ENCODE assay signal across 11 cellular contexts in the genomic region with DNA sequence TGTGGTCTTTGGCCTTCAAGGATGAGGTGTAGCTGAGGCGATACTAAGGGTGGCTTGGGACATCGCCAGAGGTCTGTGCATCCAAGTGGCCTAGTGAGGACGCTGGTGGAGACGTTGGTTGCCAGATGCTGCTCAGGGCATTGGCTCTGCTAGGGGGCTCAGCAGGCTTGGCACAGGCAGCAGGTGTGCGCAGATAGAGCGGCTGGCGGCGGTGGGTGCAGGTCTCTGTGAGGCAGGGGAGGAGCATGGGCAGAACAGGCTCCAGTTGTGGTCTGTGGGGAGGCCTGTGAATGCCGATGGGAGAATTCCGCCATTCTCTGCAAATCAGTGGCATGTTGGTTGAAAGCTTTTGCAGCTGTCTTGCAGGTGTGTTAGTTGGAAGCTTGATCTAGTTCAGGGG. TPM values are rescaled to one million over a fixed set of nuclear protein-coding genes. Genes with fewer than 3 reads are reported as not detected.
DNase-seq lines count a peak whose midpoint lies in the region; ATAC-seq and TF ChIP-seq lines count a peak whose summit lies in the region.
"Had no signal": no experiment of that assay in that cellular context is flagged by ENCODE, and none has a peak within 500 bp of the region (broad histone marks: within the 10 kb centered on the region; RNA-seq: fewer than 3 reads in every experiment).

No MANE protein-coding gene starts in this region.

- H3K9me3 Mint-ChIP-seq in activated CD8-positive, alpha-beta memory T cell treated with anti-CD3 and anti-CD28 coated beads, Interleukin-2, amount 10 ng/mL, durations not matched to agents 7 days and 5 days (ENCODE audit: low read depth) = no peaks in the 10 kb centered on the region
- H3K9me3 Mint-ChIP-seq in activated T-helper 17 cell treated with anti-CD3 and anti-CD28 coated beads, Interleukin-2, amount 50 U/mL, for 72 hours = no peaks in the 10 kb centered on the region
- no peaks in the 10 kb centered on the region for H3K9me3 Mint-ChIP-seq in stimulated activated effector memory CD8-positive, alpha-beta T cell treated with anti-CD3 and anti-CD28 coated beads, Interleukin-12 subunit alpha, Interleukin-12 subunit beta, amount 100 ng/mL, for 72 hours

- DNase-seq in activated CD8-positive, alpha-beta memory T cell treated with anti-CD3 and anti-CD28 coated beads, Interleukin-2, amount 10 ng/mL, durations not matched to agents 7 days and 5 days = no peak
- DNase-seq in activated CD8-positive, alpha-beta memory T cell treated with anti-CD3 and anti-CD28 coated beads for 24 hours = no peak
- DNase-seq in foreskin keratinocyte = no peak
- DNase-seq in stimulated activated effector memory CD8-positive, alpha-beta T cell treated with anti-CD3 and anti-CD28 coated beads, Interleukin-12 subunit alpha, Interleukin-12 subunit beta, amount 100 ng/mL, for 72 hours (ENCODE audit: low spot score in 2 of 2) = no peak
- no peak for DNase-seq in T1000 (lab: John Stamatoyannopoulos, UW)
- no peak for DNase-seq in activated gamma-delta T cell (lab: John Stamatoyannopoulos, UW)
- DNase-seq: NCI-H1417, NCI-H82, SIG-M5 had no signal

- ATAC-seq in activated CD8-positive, alpha-beta memory T cell treated with anti-CD3 and anti-CD28 coated beads, Interleukin-2, amount 10 ng/mL, durations not matched to agents 7 days and 5 days = no peak
- no peak for ATAC-seq in activated T-helper 17 cell treated with anti-CD3 and anti-CD28 coated beads, Interleukin-2, amount 50 U/mL, for 72 hours (replicated peaks)
- ATAC-seq in foreskin keratinocyte = peak; percentile 10
- ATAC-seq in stimulated activated effector memory CD8-positive, alpha-beta T cell treated with anti-CD3 and anti-CD28 coated beads, Interleukin-12 subunit alpha, Interleukin-12 subunit beta, amount 100 ng/mL, for 72 hours = no peak
- no peak for ATAC-seq in GM21423 (IDR thresholded peaks at IDR 0.05; ENCODE audit: unreplicated experiment)

- H3K4me1 ChIP-seq in foreskin keratinocyte = peaks cover 8% of the 10 kb centered on the region

- H3K4me3 Mint-ChIP-seq in activated CD8-positive, alpha-beta memory T cell treated with anti-CD3 and anti-CD28 coated beads, Interleukin-2, amount 10 ng/mL, durations not matched to agents 7 days and 5 days = no peak overlapping the region
- no peak overlapping the region for H3K4me3 Mint-ChIP-seq in activated T-helper 17 cell treated with anti-CD3 and anti-CD28 coated beads, Interleukin-2, amount 50 U/mL, for 72 hours
- H3K4me3 Mint-ChIP-seq in stimulated activated effector memory CD8-positive, alpha-beta T cell treated with anti-CD3 and anti-CD28 coated beads, Interleukin-12 subunit alpha, Interleukin-12 subunit beta, amount 100 ng/mL, for 72 hours = no peak overlapping the region

- no peak overlapping the region for H3K27ac ChIP-seq in foreskin keratinocyte

- peak overlapping the region; percentile 70 for H3K27ac Mint-ChIP-seq in activated CD8-positive, alpha-beta memory T cell treated with anti-CD3 and anti-CD28 coated beads, Interleukin-2, amount 10 ng/mL, durations not matched to agents 7 days and 5 days
- peak overlapping the region; percentile 52 for H3K27ac Mint-ChIP-seq in activated T-helper 17 cell treated with anti-CD3 and anti-CD28 coated beads, Interleukin-2, amount 50 U/mL, for 72 hours
- H3K27ac Mint-ChIP-seq in stimulated activated effector memory CD8-positive, alpha-beta T cell treated with anti-CD3 and anti-CD28 coated beads, Interleukin-12 subunit alpha, Interleukin-12 subunit beta, amount 100 ng/mL, for 72 hours = peak overlapping the region; percentile 78

- no peaks in the 10 kb centered on the region for H3K27me3 Mint-ChIP-seq in activated CD8-positive, alpha-beta memory T cell treated with anti-CD3 and anti-CD28 coated beads, Interleukin-2, amount 10 ng/mL, durations not matched to agents 7 days and 5 days
- no peaks in the 10 kb centered on the region for H3K27me3 Mint-ChIP-seq in activated T-helper 17 cell treated with anti-CD3 and anti-CD28 coated beads, Interleukin-2, amount 50 U/mL, for 72 hours

- CTCF ChIA-PET in activated CD8-positive, alpha-beta memory T cell treated with anti-CD3 and anti-CD28 coated beads, Interleukin-2, amount 10 ng/mL, durations not matched to agents 7 days and 5 days (lab: Charles Lee) = interaction anchor here (1.0 kb wide), 1 partner anchor 106 kb away, joined by 3 read pairs; no protein-coding TSS in a partner anchor

- H3K4me1 Mint-ChIP-seq in activated CD8-positive, alpha-beta memory T cell treated with anti-CD3 and anti-CD28 coated beads, Interleukin-2, amount 10 ng/mL, durations not matched to agents 7 days and 5 days = peaks cover 57% of the 10 kb centered on the region
- H3K4me1 Mint-ChIP-seq in activated T-helper 17 cell treated with anti-CD3 and anti-CD28 coated beads, Interleukin-2, amount 50 U/mL, for 72 hours = peaks cover 20% of the 10 kb centered on the region
- peaks cover 48% of the 10 kb centered on the region for H3K4me1 Mint-ChIP-seq in stimulated activated effector memory CD8-positive, alpha-beta T cell treated with anti-CD3 and anti-CD28 coated beads, Interleukin-12 subunit alpha, Interleukin-12 subunit beta, amount 100 ng/mL, for 72 hours

- TF ChIP-seq CTCF in foreskin keratinocyte (conservative IDR thresholded peaks at IDR 0.05) = no peak

- H3K27me3 ChIP-seq in foreskin keratinocyte = no peaks in the 10 kb centered on the region

- peaks cover 55% of the 10 kb centered on the region for H3K36me3 Mint-ChIP-seq in activated CD8-positive, alpha-beta memory T cell treated with anti-CD3 and anti-CD28 coated beads, Interleukin-2, amount 10 ng/mL, durations not matched to agents 7 days and 5 days
- peaks cover 95% of the 10 kb centered on the region for H3K36me3 Mint-ChIP-seq in activated T-helper 17 cell treated with anti-CD3 and anti-CD28 coated beads, Interleukin-2, amount 50 U/mL, for 72 hours (ENCODE audit: low read depth)
- H3K36me3 Mint-ChIP-seq in stimulated activated effector memory CD8-positive, alpha-beta T cell treated with anti-CD3 and anti-CD28 coated beads, Interleukin-12 subunit alpha, Interleukin-12 subunit beta, amount 100 ng/mL, for 72 hours = peaks cover 100% of the 10 kb centered on the region

RNA-seq across cellular contexts. Expression of a gene that starts 21.2 kb away (rescaled TPM):
- 1 to 10 TPM in 1 of 2 experiments, under 1 TPM in 1; 0.59 to 1.4 TPM for total RNA-seq in activated CD8-positive, alpha-beta memory T cell treated with anti-CD3 and anti-CD28 coated beads, Interleukin-2, amount 10 ng/mL, durations not matched to agents 7 days and 5 days
- total RNA-seq in activated T-helper 17 cell treated with anti-CD3 and anti-CD28 coated beads, Interleukin-2, amount 50 U/mL, for 72 hours = 1 to 10 TPM; 1.1 to 2.9 TPM
- not detected in 2 replicates for total RNA-seq in foreskin keratinocyte
- polyA plus RNA-seq in foreskin keratinocyte = not detected in 2 replicates

RNA-seq across cellular contexts. Expression of a gene that starts 32.8 kb away (rescaled TPM):
- 10 to 100 TPM; 23.8 to 38.5 TPM for total RNA-seq in activated CD8-positive, alpha-beta memory T cell treated with anti-CD3 and anti-CD28 coated beads, Interleukin-2, amount 10 ng/mL, durations not matched to agents 7 days and 5 days
- 10 to 100 TPM; 18.4 to 19.1 TPM for total RNA-seq in activated T-helper 17 cell treated with anti-CD3 and anti-CD28 coated beads, Interleukin-2, amount 50 U/mL, for 72 hours
- 5.7 and 6.0 TPM in 2 replicates for total RNA-seq in foreskin keratinocyte
- polyA plus RNA-seq in foreskin keratinocyte = 14.0 and 15.7 TPM in 2 replicates

RNA-seq across cellular contexts. Expression of a gene that starts 36.4 kb away (rescaled TPM):
- 100 to 1,000 TPM; 226 to 309 TPM for total RNA-seq in activated CD8-positive, alpha-beta memory T cell treated with anti-CD3 and anti-CD28 coated beads, Interleukin-2, amount 10 ng/mL, durations not matched to agents 7 days and 5 days
- 100 to 1,000 TPM; 155 to 289 TPM for total RNA-seq in activated T-helper 17 cell treated with anti-CD3 and anti-CD28 coated beads, Interleukin-2, amount 50 U/mL, for 72 hours
- total RNA-seq in foreskin keratinocyte = 162 and 202 TPM in 2 replicates
- polyA plus RNA-seq in foreskin keratinocyte = 152 and 180 TPM in 2 replicates
